19 cellular contexts compared by ENCODE assay signal in the genomic region with DNA sequence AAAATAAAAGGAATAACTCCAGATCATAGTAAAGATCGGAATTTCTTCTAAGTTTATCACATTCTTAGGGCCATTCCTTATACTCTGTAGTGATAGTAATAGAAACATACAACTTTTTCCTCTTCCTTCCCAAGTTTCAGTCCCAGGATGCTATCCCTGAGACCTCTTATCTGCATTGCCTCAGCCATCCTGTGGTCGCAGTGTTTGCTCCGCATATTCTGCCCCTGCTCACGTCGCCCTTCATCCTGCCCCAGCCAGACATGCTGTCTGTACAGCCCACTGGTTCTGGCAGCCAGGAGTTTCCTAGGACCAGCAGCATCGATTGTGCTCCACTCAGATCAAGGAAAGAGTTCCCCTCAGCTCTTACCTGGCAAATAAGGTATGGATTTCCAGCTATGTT.
DNase-seq lines count a peak whose midpoint lies in the region; ATAC-seq, FAIRE-seq and TF ChIP-seq lines count a peak whose summit lies in the region.
"Had no signal": no experiment of that assay in that cellular context is flagged by ENCODE, and none has a peak within 500 bp of the region (broad histone marks: within the 10 kb centered on the region; RNA-seq: fewer than 3 reads in every experiment).

No MANE protein-coding gene starts in this region.

- H2BK120ac ChIP-seq in H1 (replicated peaks; ENCODE audit: low read depth, low read length): no peak overlapping the region

- 77% methylated on average over 6 of the region's 6 CpGs; no CpG with 5 or more reads in 1 of the 2 experiments for WGBS in H1 (ENCODE audit: extremely low coverage in 1 of 2, insufficient coverage in 1 of 2, insufficient read length in 1 of 2, insufficient replicate concordance in 2 of 2, low coverage in 1 of 2, low lambda C conversion rate in 2 of 2, missing lambda C conversion rate in 1 of 2), 2 experiments
- 31 to 56% (median 39%) methylated on average over 6 of the region's 6 CpGs for WGBS in spleen, 5 donors

- H3K56ac ChIP-seq in H1 (replicated peaks; ENCODE audit: insufficient read length, low read depth, low read length): no peak overlapping the region

- no peak for TF ChIP-seq CTCF in H1 (IDR thresholded peaks at IDR 0.05; ENCODE audit: control extremely low read depth in 1 of 3, insufficient read depth in 1 of 3, low read depth in 1 of 3, low read length in 3 of 3)
- no peak for TF ChIP-seq CTCF in spleen (IDR thresholded peaks at IDR 0.05 in 8 of 11, conservative IDR thresholded peaks at IDR 0.05 in 3 of 11)

- CTCF ChIA-PET in H1 (lab: Charles Lee; ENCODE audit: partially characterized antibody): interaction anchor here (0.8 to 2.9 kb wide), 5 partner anchors 11 to 585 kb away, joined by 3 to 13 read pairs (median 3); no protein-coding TSS in a partner anchor

- no peak overlapping the region for H3K23ac ChIP-seq in H1 (ENCODE audit: insufficient read length)

- no peak for FAIRE-seq in H1 (lab: Jason Lieb, UNC)
- FAIRE-seq: A549 had no signal

- H3K4me3 ChIP-seq in H1 (ENCODE audit: extremely low read depth in 1 of 4, insufficient read depth in 2 of 4, low read depth in 3 of 4, low read length in 4 of 4) (no peak overlapping the region), spleen (no peak overlapping the region)
- H3K4me3 ChIP-seq: A549, BLaER1 had no signal

- peak; percentile 6 for DNase-seq in NCI-H82 (lab: John Stamatoyannopoulos, UW)
- no peak for DNase-seq in NCI-H82 treated with DMSO at 0.1 percent for 48 hours (lab: John Stamatoyannopoulos, UW; ENCODE audit: unreplicated experiment)
- DNase-seq in H1 (ENCODE audit: low read depth in 1 of 2, low spot score in 2 of 2): no peak
- peak; percentile 84 for DNase-seq in islet precursor cell
- peak; percentile 37 for DNase-seq in spleen
- DNase-seq in T-helper 2 cell: no peak
- DNase-seq in activated CD4-positive, alpha-beta T cell treated with anti-CD3 and anti-CD28 coated beads for 48 hours: no peak
- DNase-seq: AML-193; CD4-positive, alpha-beta memory T cell; DMS79 treated with DMSO at 0.1 percent for 48 hours; GF-D8; GOT3; H9; IMR-90 had no signal

- POLR2A ChIA-PET in H1 (lab: Charles Lee; ENCODE audit: partially characterized antibody): interaction anchor here (1.5 kb wide), 1 partner anchor 10 kb away, joined by 5 read pairs; no protein-coding TSS in a partner anchor

- no peak overlapping the region for H3K4ac ChIP-seq in H1 (replicated peaks; ENCODE audit: insufficient read length, low read depth, low read length)

- H2BK12ac ChIP-seq in H1 (ENCODE audit: low read depth, low read length): no peak overlapping the region

- H3K36me3 ChIP-seq in H1 (ENCODE audit: control insufficient read depth in 2 of 4, insufficient read depth in 4 of 4, low read length in 3 of 4) (no peaks in the 10 kb centered on the region), spleen (no peaks in the 10 kb centered on the region)
- H3K36me3 ChIP-seq: BLaER1 had no signal

- H4K5ac ChIP-seq in H1 (ENCODE audit: insufficient read length, low read depth, low read length): no peak overlapping the region

- no peaks in the 10 kb centered on the region for H3K4me1 ChIP-seq in H1 (replicated peaks in 1 of 4; ENCODE audit: control insufficient read depth in 3 of 4, insufficient read depth in 4 of 4, low read length in 3 of 4)
- H3K4me1 ChIP-seq in spleen: no peaks in the 10 kb centered on the region

- no peak overlapping the region for H4K8ac ChIP-seq in H1 (ENCODE audit: extremely low read depth, insufficient read depth, low read length)

- H2AK5ac ChIP-seq in H1 (ENCODE audit: low read depth, low read length): no peak overlapping the region

- H4K91ac ChIP-seq in H1 (replicated peaks; ENCODE audit: insufficient read length, low read length): no peak overlapping the region

- H3K23me2 ChIP-seq in H1 (ENCODE audit: low read depth, low read length): no peaks in the 10 kb centered on the region

- H4K20me1 ChIP-seq in H1 (replicated peaks in 1 of 2; ENCODE audit: control insufficient read depth in 1 of 2, insufficient read depth in 2 of 2, low read length in 2 of 2): no peaks in the 10 kb centered on the region
- H4K20me1 ChIP-seq: BLaER1 had no signal

- H3K27ac ChIP-seq in H1 (ENCODE audit: low read depth, low read length): no peak overlapping the region
- H3K27ac ChIP-seq in spleen: no peak overlapping the region
- H3K27ac ChIP-seq: 22Rv1, A549, BLaER1, HL-60 had no signal

- H3K18ac ChIP-seq in H1 (ENCODE audit: extremely low read depth, low read length): no peak overlapping the region

- H2BK20ac ChIP-seq in H1 (ENCODE audit: low read length): no peak overlapping the region

- H2BK15ac ChIP-seq in H1 (ENCODE audit: low read length): no peak overlapping the region

- no peak for ATAC-seq in HG02642 (IDR thresholded peaks at IDR 0.05; ENCODE audit: poor library complexity, unreplicated experiment)
- ATAC-seq: A549 had no signal

- intact Hi-C loops in spleen (cut with DNase I; ENCODE audit: low total_unique reads): no loop called here

- H3K4me2 ChIP-seq in H1 (ENCODE audit: insufficient read depth in 1 of 2, low read depth in 2 of 2, low read length in 2 of 2): no peak overlapping the region
- H3K4me2 ChIP-seq: A549, BLaER1 had no signal

- 0 out of 2 replicates have a peak overlapping the region, but pooled peaks have one; percentile 31 for H2AFZ ChIP-seq in H1 (ENCODE audit: low read length)

- H3K27me3 ChIP-seq in H1 (replicated peaks in 1 of 4; ENCODE audit: control insufficient read depth in 3 of 4, extremely low read depth in 1 of 4, insufficient read depth in 3 of 4, low read length in 3 of 4) (no peaks in the 10 kb centered on the region; a peak in 1 of 7 replicates), spleen (replicated peaks in 1 of 7) (peaks cover 0 to 4% (median 0%) of the 10 kb centered on the region in 7 donors)
- H3K27me3 ChIP-seq: BLaER1 had no signal

- no peaks in the 10 kb centered on the region for H3K79me1 ChIP-seq in H1 (ENCODE audit: low read depth, low read length)

- no peak overlapping the region for H3K14ac ChIP-seq in H1 (ENCODE audit: insufficient read length)

- TF ChIP-seq EP300 in H1 (IDR thresholded peaks at IDR 0.05; ENCODE audit: borderline replicate concordance in 1 of 2, low read depth in 2 of 2, low read length in 2 of 2): no peak

- no peak overlapping the region for H3K9ac ChIP-seq in H1 (replicated peaks in 1 of 4; ENCODE audit: extremely low read depth in 1 of 4, low read depth in 3 of 4, low read length in 3 of 4)
- H3K9ac ChIP-seq: BLaER1 had no signal

- H2BK5ac ChIP-seq in H1 (ENCODE audit: low read depth, low read length): no peak overlapping the region

- H3K9me3 ChIP-seq in H1 (ENCODE audit: insufficient read depth in 2 of 2, low read depth in 1 of 2, low read length in 1 of 2) (no peaks in the 10 kb centered on the region), spleen (no peaks in the 10 kb centered on the region)
- H3K9me3 ChIP-seq: A549, BLaER1 had no signal

- no peaks in the 10 kb centered on the region for H3K79me2 ChIP-seq in H1 (ENCODE audit: control insufficient read depth in 1 of 2, insufficient read depth in 2 of 2, low read length in 2 of 2)

- TF ChIP-seq POLR2A in H1 (IDR thresholded peaks at IDR 0.05; ENCODE audit: control extremely low read depth in 1 of 2, low read depth in 2 of 2, low read length in 2 of 2): no peak
- no peak for TF ChIP-seq POLR2A in spleen (IDR thresholded peaks at IDR 0.05)

- no peak for TF ChIP-seq RAD21 in H1 (IDR thresholded peaks at IDR 0.05 in 1 of 2, conservative IDR thresholded peaks at IDR 0.05 in 1 of 2; ENCODE audit: low read depth in 2 of 2, low read length in 2 of 2)

TF ChIP-seq in H1, 55 proteins besides CTCF, POLR2A, EP300 and RAD21 (continues in another document):
- TF ChIP-seq SIRT6 (IDR thresholded peaks at IDR 0.05; ENCODE audit: low read length) (no peak), CTBP2 (IDR thresholded peaks at IDR 0.05; ENCODE audit: borderline replicate concordance, insufficient read depth, insufficient read length, low read length) (no peak), BRCA1 (IDR thresholded peaks at IDR 0.05; ENCODE audit: low read depth, low read length) (no peak), SP2 (IDR thresholded peaks at IDR 0.05; ENCODE audit: low read length) (no peak), BCL11A (IDR thresholded peaks at IDR 0.05; ENCODE audit: low read depth in 2 of 2, low read length in 2 of 2) (no peak), TEAD4 (IDR thresholded peaks at IDR 0.05; ENCODE audit: low read depth, low read length) (no peak), CREB1 (IDR thresholded peaks at IDR 0.05) (no peak)
- TF ChIP-seq, protein P1, sequence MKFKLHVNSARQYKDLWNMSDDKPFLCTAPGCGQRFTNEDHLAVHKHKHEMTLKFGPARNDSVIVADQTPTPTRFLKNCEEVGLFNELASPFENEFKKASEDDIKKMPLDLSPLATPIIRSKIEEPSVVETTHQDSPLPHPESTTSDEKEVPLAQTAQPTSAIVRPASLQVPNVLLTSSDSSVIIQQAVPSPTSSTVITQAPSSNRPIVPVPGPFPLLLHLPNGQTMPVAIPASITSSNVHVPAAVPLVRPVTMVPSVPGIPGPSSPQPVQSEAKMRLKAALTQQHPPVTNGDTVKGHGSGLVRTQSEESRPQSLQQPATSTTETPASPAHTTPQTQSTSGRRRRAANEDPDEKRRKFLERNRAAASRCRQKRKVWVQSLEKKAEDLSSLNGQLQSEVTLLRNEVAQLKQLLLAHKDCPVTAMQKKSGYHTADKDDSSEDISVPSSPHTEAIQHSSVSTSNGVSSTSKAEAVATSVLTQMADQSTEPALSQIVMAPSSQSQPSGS (IDR thresholded peaks at IDR 0.05; ENCODE audit: low read length): no peak

Comparison
In these comparisons a context has a peak if more than half of its experiments do, and no peak if none do; other contexts are left out.
1. DNase-seq: peak in NCI-H82 (single experiment), islet precursor cell (single experiment) and spleen (single experiment); none in NCI-H82 treated with DMSO at 0.1 percent for 48 hours (single experiment), H1 (0 of 2), T-helper 2 cell (0 of 5) and activated CD4-positive, alpha-beta T cell treated with anti-CD3 and anti-CD28 coated beads for 48 hours (single experiment).